11 cellular contexts compared by ENCODE assay signal in genomic region chr10:103818110-103818509, GRCh38.
"Had no signal": no experiment of that assay in that cellular context is flagged by ENCODE, and none has a peak within 500 bp of the region (broad histone marks: within the 10 kb centered on the region; RNA-seq: fewer than 3 reads in every experiment).

No MANE protein-coding gene starts in this region.

- ATAC-seq: effector memory CD8-positive, alpha-beta T cell; left lung; naive thymus-derived CD8-positive, alpha-beta T cell had no signal

- H3K27ac ChIP-seq: left lung had no signal

- H3K9me3 Mint-ChIP-seq: activated CD4-positive, alpha-beta T cell treated with anti-CD3 and anti-CD28 coated beads, Interleukin-2, amount 10 ng/mL, durations not matched to agents 7 days and 5 days; dendritic cell treated with granulocyte-macrophage colony-stimulating factor and Interleukin-4, amounts not matched to agents 40 ng/mL and 50 ng/mL, for 4 days; effector memory CD8-positive, alpha-beta T cell; naive thymus-derived CD8-positive, alpha-beta T cell; stimulated activated naive CD8-positive, alpha-beta T cell treated with anti-CD3 and anti-CD28 coated beads, Interleukin-15, Interleukin-2, amounts not matched to agents 100 ng/mL and 50 ng/mL, for 24 hours had no signal

- DNase-seq: activated CD4-positive, alpha-beta T cell treated with anti-CD3 and anti-CD28 coated beads, Interleukin-2, amount 10 ng/mL, durations not matched to agents 7 days and 5 days; activated naive CD4-positive, alpha-beta T cell; anterior cingulate cortex; effector memory CD8-positive, alpha-beta T cell; erythroblast; naive thymus-derived CD8-positive, alpha-beta T cell; nucleus accumbens; small intestine had no signal

- H3K27ac Mint-ChIP-seq: activated CD4-positive, alpha-beta T cell treated with anti-CD3 and anti-CD28 coated beads, Interleukin-2, amount 10 ng/mL, durations not matched to agents 7 days and 5 days; dendritic cell treated with granulocyte-macrophage colony-stimulating factor and Interleukin-4, amounts not matched to agents 40 ng/mL and 50 ng/mL, for 4 days; naive thymus-derived CD8-positive, alpha-beta T cell; stimulated activated naive CD8-positive, alpha-beta T cell treated with anti-CD3 and anti-CD28 coated beads, Interleukin-15, Interleukin-2, amounts not matched to agents 100 ng/mL and 50 ng/mL, for 24 hours had no signal

- H3K4me1 Mint-ChIP-seq: naive thymus-derived CD8-positive, alpha-beta T cell had no signal

- H3K36me3 ChIP-seq: left lung had no signal

- H3K9me3 ChIP-seq: left lung had no signal

- H3K36me3 Mint-ChIP-seq: naive thymus-derived CD8-positive, alpha-beta T cell had no signal

- H3K4me3 Mint-ChIP-seq: activated CD4-positive, alpha-beta T cell treated with anti-CD3 and anti-CD28 coated beads, Interleukin-2, amount 10 ng/mL, durations not matched to agents 7 days and 5 days; dendritic cell treated with granulocyte-macrophage colony-stimulating factor and Interleukin-4, amounts not matched to agents 40 ng/mL and 50 ng/mL, for 4 days; effector memory CD8-positive, alpha-beta T cell; naive thymus-derived CD8-positive, alpha-beta T cell; stimulated activated naive CD8-positive, alpha-beta T cell treated with anti-CD3 and anti-CD28 coated beads, Interleukin-15, Interleukin-2, amounts not matched to agents 100 ng/mL and 50 ng/mL, for 24 hours had no signal

- H3K4me3 ChIP-seq: left lung had no signal
